In genomic region chr3:170542704-170543103, GRCh38 we compare ENCODE assay signal across 17 cellular contexts.
"Had no signal": no experiment of that assay in that cellular context is flagged by ENCODE, and none has a peak within 500 bp of the region (broad histone marks: within the 10 kb centered on the region; RNA-seq: fewer than 3 reads in every experiment).

No MANE protein-coding gene starts in this region.

- DNase-seq: activated CD4-positive, alpha-beta memory T cell treated with anti-CD3 and anti-CD28 coated beads, Interleukin-2, amount 10 ng/mL, durations not matched to agents 7 days and 5 days; activated CD4-positive, alpha-beta T cell treated with anti-CD3 and anti-CD28 coated beads for 36 hours; activated naive CD4-positive, alpha-beta T cell treated with anti-CD3 and anti-CD28 coated beads, Interleukin-2, amount 10 ng/mL, durations not matched to agents 7 days and 5 days; activated T-cell treated with anti-CD3 and anti-CD28 coated beads, Interleukin-2, amount 50 U/mL, for 24 hours; adrenal gland; body of pancreas; effector memory CD4-positive, alpha-beta T cell; kidney; left ventricle myocardium inferior; naive thymus-derived CD4-positive, alpha-beta T cell; pancreas; stimulated activated CD4-positive, alpha-beta T cell treated with anti-CD3 and anti-CD28 coated beads, Interleukin-12 subunit alpha, Interleukin-12 subunit beta, amount 100 ng/mL, for 4 hours; stimulated activated CD4-positive, alpha-beta T cell treated with anti-CD3 and anti-CD28 coated beads, Interleukin-2, amount 100 ng/mL, for 24 hours; T-helper 1 cell; T1000 had no signal

- H3K27me3 ChIP-seq: adrenal gland, body of pancreas had no signal

- H3K9me3 ChIP-seq: adrenal gland, body of pancreas, left ventricle myocardium inferior, pancreas, thoracic aorta had no signal

- H3K4me1 ChIP-seq: adrenal gland, body of pancreas, left ventricle myocardium inferior, pancreas had no signal

- H3K36me3 ChIP-seq: adrenal gland, left ventricle myocardium inferior, pancreas, thoracic aorta had no signal

- H3K4me3 ChIP-seq: adrenal gland, body of pancreas, hepatocyte, left ventricle myocardium inferior, pancreas, thoracic aorta had no signal
